22 cellular contexts compared by ENCODE assay signal in the genomic region with DNA sequence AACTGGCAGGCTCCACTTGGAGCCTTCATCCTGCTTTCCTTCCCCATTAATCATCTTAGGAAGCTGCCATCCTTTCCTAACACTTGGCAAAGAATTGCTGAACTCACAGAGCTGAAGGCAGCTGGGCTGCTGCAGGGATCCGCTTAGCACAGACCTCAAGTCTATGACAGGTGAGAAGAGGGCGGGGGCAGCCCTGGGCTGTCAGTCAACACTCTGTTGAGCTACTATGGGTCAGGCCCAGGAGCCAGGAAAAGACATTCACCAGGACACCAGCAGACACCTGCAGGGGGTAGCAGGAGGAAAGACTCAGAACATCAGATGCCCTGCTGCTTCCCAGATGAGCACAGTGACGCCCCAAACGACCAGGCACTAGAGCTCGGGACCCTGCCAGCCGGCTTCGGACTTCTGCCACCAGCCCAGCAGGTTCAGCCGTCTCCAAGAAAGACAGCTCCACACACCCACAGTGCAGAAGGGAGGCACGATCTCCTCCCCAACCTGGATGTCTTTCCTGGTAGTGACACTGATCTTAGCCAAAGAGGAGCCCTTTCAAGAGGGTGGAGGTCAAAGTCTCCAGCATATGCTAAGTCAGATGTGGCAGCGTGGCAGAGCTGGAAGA. TPM values are rescaled to one million over a fixed set of nuclear protein-coding genes. Genes with fewer than 3 reads are reported as not detected.
DNase-seq lines count a peak whose midpoint lies in the region; ATAC-seq and TF ChIP-seq lines count a peak whose summit lies in the region.
"Had no signal": no experiment of that assay in that cellular context is flagged by ENCODE, and none has a peak within 500 bp of the region (broad histone marks: within the 10 kb centered on the region; RNA-seq: fewer than 3 reads in every experiment).

No MANE protein-coding gene starts in this region.

- H3K4me3 ChIP-seq in esophagus (ENCODE audit: low read depth in 1 of 2, low read length in 2 of 2), result no peak overlapping the region
- no peak overlapping the region for H3K4me3 ChIP-seq in neural progenitor cell
- H3K4me3 ChIP-seq: HAP-1 had no signal

- H3K4me2 ChIP-seq in neural progenitor cell, result peak overlapping the region; percentile 92

- H3K36me3 ChIP-seq in esophagus (ENCODE audit: control insufficient read depth in 2 of 2, insufficient read depth in 2 of 2, low read length in 1 of 2) (no peaks in the 10 kb centered on the region), neural progenitor cell (no peaks in the 10 kb centered on the region)
- H3K36me3 ChIP-seq: HAP-1, neutrophil had no signal

- H3K4me1 Mint-ChIP-seq in neural progenitor cell, result peaks cover 19% of the 10 kb centered on the region
- peaks cover 17% of the 10 kb centered on the region for H3K4me1 Mint-ChIP-seq in activated naive CD4-positive, alpha-beta T cell treated with anti-CD3 and anti-CD28 coated beads for 36 hours (ENCODE audit: low read depth)

- H3K79me2 ChIP-seq in neural progenitor cell (ENCODE audit: low read depth), result no peaks in the 10 kb centered on the region

- H3K27me3 ChIP-seq in esophagus (ENCODE audit: control insufficient read depth in 1 of 2, insufficient read depth in 2 of 2, low read length in 2 of 2), result peaks cover 0 to 3% of the 10 kb centered on the region in 2 donors
- H3K27me3 ChIP-seq in neural progenitor cell, result peaks cover 82% of the 10 kb centered on the region

- no peak for TF ChIP-seq CTCF in neural progenitor cell (IDR thresholded peaks at IDR 0.05)

- DNase-seq in DMS 273 (lab: John Stamatoyannopoulos, UW; ENCODE audit: unreplicated experiment) (peak; percentile 14), DMS 273 treated with DMSO at 0.1 percent for 48 hours (lab: John Stamatoyannopoulos, UW) (no peak), RPMI8226 (peak; percentile 18), neural progenitor cell (ENCODE audit: low spot score) (peak; percentile 36)
- DNase-seq in activated naive CD4-positive, alpha-beta T cell treated with anti-CD3 and anti-CD28 coated beads for 36 hours, result no peak
- DNase-seq: activated CD4-positive, CD25-positive, alpha-beta regulatory T cell treated with anti-CD3 and anti-CD28 coated beads, Interleukin-2, amount 50 U/mL, for 72 hours; activated CD8-positive, alpha-beta memory T cell treated with anti-CD3 and anti-CD28 coated beads for 24 hours; activated naive CD4-positive, alpha-beta T cell treated with anti-CD3 and anti-CD28 coated beads, Interleukin-2, amount 10 ng/mL, durations not matched to agents 7 days and 5 days; activated T-cell treated with anti-CD3 and anti-CD28 coated beads, Interleukin-2, amount 50 U/mL, for 4 hours; AML-193; DND-41; NCI-H1436; NK-92 treated with Interleukin-12 subunit alpha and Interleukin-12 subunit beta, amount 100 ng/mL, for 24 hours had no signal

- H3F3A ChIP-seq in neural progenitor cell (ENCODE audit: low read depth), result peaks cover 37% of the 10 kb centered on the region

- H3K9me3 ChIP-seq in esophagus (ENCODE audit: control insufficient read depth in 2 of 2, insufficient read depth in 1 of 2, low read depth in 1 of 2, low read length in 1 of 2) (peaks cover 0 to 2% of the 10 kb centered on the region in 2 donors), neural progenitor cell (ENCODE audit: low read depth) (peaks cover 3% of the 10 kb centered on the region)
- H3K9me3 ChIP-seq: HAP-1, neutrophil had no signal

- H3K4me1 ChIP-seq in esophagus (ENCODE audit: control insufficient read depth in 2 of 2, insufficient read depth in 2 of 2, low read length in 1 of 2) (peaks cover 4 to 20% of the 10 kb centered on the region in 2 donors), neural progenitor cell (peaks cover 27% of the 10 kb centered on the region)
- H3K4me1 ChIP-seq: HAP-1 had no signal

- H3K9ac ChIP-seq in neural progenitor cell, result no peak overlapping the region

- peaks cover 5% of the 10 kb centered on the region for H3K9me3 Mint-ChIP-seq in neural progenitor cell
- H3K9me3 Mint-ChIP-seq in activated naive CD4-positive, alpha-beta T cell treated with anti-CD3 and anti-CD28 coated beads for 36 hours, result no peaks in the 10 kb centered on the region
- H3K9me3 Mint-ChIP-seq: activated naive CD4-positive, alpha-beta T cell treated with anti-CD3 and anti-CD28 coated beads, Interleukin-2, amount 10 ng/mL, durations not matched to agents 7 days and 5 days; activated T-cell treated with anti-CD3 and anti-CD28 coated beads, Interleukin-2, amount 50 U/mL, for 4 hours; mesothelial cell of epicardium had no signal

- H3K4me3 Mint-ChIP-seq in neural progenitor cell, result peak overlapping the region; percentile 86
- H3K4me3 Mint-ChIP-seq in activated naive CD4-positive, alpha-beta T cell treated with anti-CD3 and anti-CD28 coated beads for 36 hours, result no peak overlapping the region
- H3K4me3 Mint-ChIP-seq: activated naive CD4-positive, alpha-beta T cell treated with anti-CD3 and anti-CD28 coated beads, Interleukin-2, amount 10 ng/mL, durations not matched to agents 7 days and 5 days; activated T-cell treated with anti-CD3 and anti-CD28 coated beads, Interleukin-2, amount 50 U/mL, for 4 hours; mesothelial cell of epicardium had no signal

- H3K27ac Mint-ChIP-seq in neural progenitor cell, result no peak overlapping the region
- no peak overlapping the region for H3K27ac Mint-ChIP-seq in activated naive CD4-positive, alpha-beta T cell treated with anti-CD3 and anti-CD28 coated beads for 36 hours
- H3K27ac Mint-ChIP-seq: activated naive CD4-positive, alpha-beta T cell treated with anti-CD3 and anti-CD28 coated beads, Interleukin-2, amount 10 ng/mL, durations not matched to agents 7 days and 5 days; mesothelial cell of epicardium had no signal

- H3K27me3 Mint-ChIP-seq in neural progenitor cell (ENCODE audit: insufficient read depth, low read depth), result peaks cover 45% of the 10 kb centered on the region
- H3K27me3 Mint-ChIP-seq in activated naive CD4-positive, alpha-beta T cell treated with anti-CD3 and anti-CD28 coated beads for 36 hours (ENCODE audit: low read depth), result peaks cover 43% of the 10 kb centered on the region

- no peak overlapping the region for H2AFZ ChIP-seq in neural progenitor cell (replicated peaks)

- CTCF ChIA-PET in activated naive CD4-positive, alpha-beta T cell treated with anti-CD3 and anti-CD28 coated beads for 36 hours (lab: Charles Lee), result no interaction called here

- H4K20me1 ChIP-seq in neural progenitor cell (ENCODE audit: low read depth), result peaks cover 18% of the 10 kb centered on the region

- ATAC-seq in HG02759 (IDR thresholded peaks at IDR 0.05; ENCODE audit: unreplicated experiment), result no peak
- no peak for ATAC-seq in HG03025 (IDR thresholded peaks at IDR 0.05; ENCODE audit: low FRiP score, unreplicated experiment)
- ATAC-seq: activated T-cell treated with anti-CD3 and anti-CD28 coated beads, Interleukin-2, amount 50 U/mL, for 4 hours; HepG2; SK-N-SH treated with all-trans-retinoic acid at 6 μM for 48 hours had no signal

- 30 to 42% methylated on average over 10 of the region's 10 CpGs for WGBS in esophagus, 2 donors

- peaks cover 2% of the 10 kb centered on the region for H3K36me3 Mint-ChIP-seq in neural progenitor cell
- H3K36me3 Mint-ChIP-seq in activated naive CD4-positive, alpha-beta T cell treated with anti-CD3 and anti-CD28 coated beads for 36 hours (ENCODE audit: low read depth), result peaks cover 2% of the 10 kb centered on the region
- H3K36me3 Mint-ChIP-seq: activated naive CD4-positive, alpha-beta T cell treated with anti-CD3 and anti-CD28 coated beads, Interleukin-2, amount 10 ng/mL, durations not matched to agents 7 days and 5 days; mesothelial cell of epicardium had no signal

- H3K27ac ChIP-seq in esophagus (ENCODE audit: low read depth in 2 of 2, low read length in 1 of 2), result peak overlapping the region; percentile 52 to 70
- no peak overlapping the region for H3K27ac ChIP-seq in neural progenitor cell
- H3K27ac ChIP-seq: 22Rv1, neutrophil had no signal

- intact Hi-C loops in activated naive CD4-positive, alpha-beta T cell treated with anti-CD3 and anti-CD28 coated beads for 36 hours (cut with micrococcal nuclease), result no loop called here

RNA-seq across cellular contexts. Expression of gene SNORC, which starts 55.2 kb away (rescaled TPM):
- 1 to 10 TPM; 1.0 to 2.4 TPM for polyA plus RNA-seq in esophagus
- total RNA-seq in neural progenitor cell (ENCODE audit: low replicate concordance), result 2.6 TPM in 1 of 2 replicates, not detected in the other
- 1 to 10 TPM in 1 of 2 experiments, under 1 TPM in 1; 0.72 to 1.1 TPM for total RNA-seq in activated naive CD4-positive, alpha-beta T cell treated with anti-CD3 and anti-CD28 coated beads for 36 hours

Comparison
In these comparisons a context has a peak if more than half of its experiments do, and no peak if none do; other contexts are left out.
1. DNase-seq: peak in DMS 273 (single experiment), RPMI8226 (single experiment) and neural progenitor cell (single experiment); none in DMS 273 treated with DMSO at 0.1 percent for 48 hours (single experiment) and activated naive CD4-positive, alpha-beta T cell treated with anti-CD3 and anti-CD28 coated beads for 36 hours (single experiment).